32 cellular contexts compared by ENCODE assay signal in genomic region chr3:36393563-36393962, GRCh38. TPM values are rescaled to one million over a fixed set of nuclear protein-coding genes. Genes with fewer than 3 reads are reported as not detected.
A peak's percentile ranks its signal among the peaks of the same experiment; 100 is the strongest.
DNase-seq lines count a peak whose midpoint lies in the region; ATAC-seq, FAIRE-seq and TF ChIP-seq lines count a peak whose summit lies in the region.
"Had no signal": no experiment of that assay in that cellular context is flagged by ENCODE, and none has a peak within 500 bp of the region (broad histone marks: within the 10 kb centered on the region; RNA-seq: fewer than 3 reads in every experiment).

No MANE protein-coding gene starts in this region.

- peaks cover 15% of the 10 kb centered on the region for H3K4me1 Mint-ChIP-seq in CD14-positive monocyte
- peaks cover 47% of the 10 kb centered on the region for H3K4me1 Mint-ChIP-seq in dendritic cell treated with granulocyte-macrophage colony-stimulating factor and Interleukin-4, amounts not matched to agents 40 ng/mL and 50 ng/mL, for 4 days (ENCODE audit: low read depth)
- H3K4me1 Mint-ChIP-seq: activated CD8-positive, alpha-beta memory T cell treated with anti-CD3 and anti-CD28 coated beads, Interleukin-2, amount 10 ng/mL, durations not matched to agents 7 days and 5 days had no signal

- FAIRE-seq in small intestine (lab: Jason Lieb, UNC), result no peak
- FAIRE-seq: D721Med, endometrium, H1, HTR-8/SVneo, pancreas had no signal

- H3K4me3 Mint-ChIP-seq in CD14-positive monocyte, result no peak overlapping the region
- H3K4me3 Mint-ChIP-seq in dendritic cell treated with granulocyte-macrophage colony-stimulating factor and Interleukin-4, amounts not matched to agents 40 ng/mL and 50 ng/mL, for 4 days, result no peak overlapping the region
- H3K4me3 Mint-ChIP-seq: activated CD8-positive, alpha-beta memory T cell treated with anti-CD3 and anti-CD28 coated beads, Interleukin-2, amount 10 ng/mL, durations not matched to agents 7 days and 5 days; nephron progenitor cell had no signal

- intact Hi-C loops in CD14-positive monocyte (cut with micrococcal nuclease), result no loop called here
- intact Hi-C loops in dendritic cell treated with granulocyte-macrophage colony-stimulating factor and Interleukin-4, amounts not matched to agents 40 ng/mL and 50 ng/mL, for 4 days (cut with micrococcal nuclease), result no loop called here
- intact Hi-C loops in left lung (cut with DNase I), result no loop called here
- intact Hi-C loops in esophagus muscularis mucosa (cut with DNase I), result no loop called here

- TF ChIP-seq POLR2A in NB4 (IDR thresholded peaks at IDR 0.05; ENCODE audit: extremely low read depth, insufficient read length) (no peak), esophagus muscularis mucosa (IDR thresholded peaks at IDR 0.05; ENCODE audit: low read depth) (no peak)

- 73 to 89% (median 88%) methylated on average over 1 of the region's 1 CpG for whole genome bisulfite sequencing in small intestine, 3 donors
- WGBS in esophagus muscularis mucosa, result 90% methylated on average over 1 of the region's 1 CpG

- no peaks in the 10 kb centered on the region for H3K27me3 ChIP-seq in left lung
- H3K27me3 ChIP-seq in small intestine (ENCODE audit: control insufficient read depth in 2 of 2, insufficient read depth in 2 of 2, low read length in 2 of 2), result no peaks in the 10 kb centered on the region
- no peaks in the 10 kb centered on the region for H3K27me3 ChIP-seq in esophagus muscularis mucosa
- H3K27me3 ChIP-seq: heart left ventricle, pancreas, right lobe of liver, testis had no signal

- H3K4me3 ChIP-seq in NB4 (ENCODE audit: low read depth, low read length) (no peak overlapping the region), left lung (no peak overlapping the region), small intestine (ENCODE audit: low read depth in 1 of 2, low read length in 2 of 2) (no peak overlapping the region), esophagus muscularis mucosa (no peak overlapping the region)
- H3K4me3 ChIP-seq: heart left ventricle, mucosa of descending colon, pancreas, right lobe of liver, testis had no signal

- H3K36me3 Mint-ChIP-seq in CD14-positive monocyte, result no peaks in the 10 kb centered on the region
- H3K36me3 Mint-ChIP-seq in dendritic cell treated with granulocyte-macrophage colony-stimulating factor and Interleukin-4, amounts not matched to agents 40 ng/mL and 50 ng/mL, for 4 days (ENCODE audit: low read depth), result peaks cover 61% of the 10 kb centered on the region
- H3K36me3 Mint-ChIP-seq: activated CD8-positive, alpha-beta memory T cell treated with anti-CD3 and anti-CD28 coated beads, Interleukin-2, amount 10 ng/mL, durations not matched to agents 7 days and 5 days had no signal

- DNase-seq in CD14-positive monocyte (ENCODE audit: low spot score) (no peak), NB4 (ENCODE audit: low read depth) (peak; percentile 2), left lung (no peak), small intestine (no peak), OCI-M2 (lab: John Stamatoyannopoulos, UW; ENCODE audit: unreplicated experiment) (no peak), pons (ENCODE audit: low spot score) (no peak), esophagus muscularis mucosa (ENCODE audit: extremely low spot score) (no peak)
- DNase-seq: activated CD4-positive, alpha-beta T cell treated with anti-CD3 and anti-CD28 coated beads, Interleukin-2, amount 50 U/mL, for 1 hour; activated CD8-positive, alpha-beta memory T cell treated with anti-CD3 and anti-CD28 coated beads, Interleukin-2, amount 10 ng/mL, durations not matched to agents 7 days and 5 days; activated naive CD4-positive, alpha-beta T cell treated with anti-CD3 and anti-CD28 coated beads, Interleukin-2, amount 50 U/mL, for 16 hours; anterior cingulate cortex; dermis blood vessel endothelial cell; heart left ventricle; KG1; left ventricle myocardium superior; mucosa of descending colon; NCI-H1092; NCI-H187 treated with DMSO at 0.1 percent for 48 hours; NCI-H69; nephron progenitor cell; pancreas; right lobe of liver; SK-N-SH; stimulated activated CD4-positive, alpha-beta T cell treated with anti-CD3 and anti-CD28 coated beads, Interleukin-4, amount 100 ng/mL, for 4 hours; stimulated activated naive CD4-positive, alpha-beta T cell; testis had no signal

- peak; percentile 61 for ATAC-seq in left lung
- ATAC-seq: activated CD8-positive, alpha-beta memory T cell treated with anti-CD3 and anti-CD28 coated beads, Interleukin-2, amount 10 ng/mL, durations not matched to agents 7 days and 5 days; heart left ventricle; left ventricle myocardium superior; mucosa of descending colon; right lobe of liver had no signal

- no peak for TF ChIP-seq EP300 in esophagus muscularis mucosa (IDR thresholded peaks at IDR 0.05)

- no peaks in the 10 kb centered on the region for H3K36me3 ChIP-seq in left lung
- no peaks in the 10 kb centered on the region for H3K36me3 ChIP-seq in small intestine (ENCODE audit: control insufficient read depth in 2 of 2, insufficient read depth in 2 of 2, low read length in 2 of 2)
- no peaks in the 10 kb centered on the region for H3K36me3 ChIP-seq in esophagus muscularis mucosa
- H3K36me3 ChIP-seq: heart left ventricle, pancreas, right lobe of liver had no signal

- H3K27ac Mint-ChIP-seq in CD14-positive monocyte, result peak overlapping the region in 5 of 7 donors; percentile 0 to 66 (median 38)
- H3K27ac Mint-ChIP-seq in dendritic cell treated with granulocyte-macrophage colony-stimulating factor and Interleukin-4, amounts not matched to agents 40 ng/mL and 50 ng/mL, for 4 days, result peak overlapping the region; percentile 16
- H3K27ac Mint-ChIP-seq: activated CD8-positive, alpha-beta memory T cell treated with anti-CD3 and anti-CD28 coated beads, Interleukin-2, amount 10 ng/mL, durations not matched to agents 7 days and 5 days; nephron progenitor cell had no signal

- TF ChIP-seq CTCF in CD14-positive monocyte (IDR thresholded peaks at IDR 0.05), result no peak
- TF ChIP-seq CTCF in NB4 (IDR thresholded peaks at IDR 0.05; ENCODE audit: low read depth, low read length), result no peak
- no peak for TF ChIP-seq CTCF in left lung (IDR thresholded peaks at IDR 0.05)
- TF ChIP-seq CTCF in esophagus muscularis mucosa (IDR thresholded peaks at IDR 0.05), result no peak

- H3K4me1 ChIP-seq in left lung (no peaks in the 10 kb centered on the region), small intestine (ENCODE audit: control insufficient read depth in 2 of 2, insufficient read depth in 1 of 2, low read depth in 1 of 2, low read length in 1 of 2) (no peaks in the 10 kb centered on the region), esophagus muscularis mucosa (no peaks in the 10 kb centered on the region)
- H3K4me1 ChIP-seq: heart left ventricle, pancreas, right lobe of liver, testis had no signal

- H3K27me3 Mint-ChIP-seq in CD14-positive monocyte (ENCODE audit: low read depth in 3 of 3), result no peaks in the 10 kb centered on the region
- no peaks in the 10 kb centered on the region for H3K27me3 Mint-ChIP-seq in dendritic cell treated with granulocyte-macrophage colony-stimulating factor and Interleukin-4, amounts not matched to agents 40 ng/mL and 50 ng/mL, for 4 days
- H3K27me3 Mint-ChIP-seq: activated CD8-positive, alpha-beta memory T cell treated with anti-CD3 and anti-CD28 coated beads, Interleukin-2, amount 10 ng/mL, durations not matched to agents 7 days and 5 days had no signal

- H3K9me3 ChIP-seq in left lung, result no peaks in the 10 kb centered on the region
- H3K9me3 ChIP-seq in small intestine (ENCODE audit: control insufficient read depth, low read depth), result no peaks in the 10 kb centered on the region
- no peaks in the 10 kb centered on the region for H3K9me3 ChIP-seq in esophagus muscularis mucosa
- H3K9me3 ChIP-seq: heart left ventricle, mucosa of descending colon, pancreas, right lobe of liver, SK-N-SH, testis had no signal

- H3K9me3 Mint-ChIP-seq in CD14-positive monocyte, result peaks cover 0 to 6% (median 0%) of the 10 kb centered on the region in 7 donors
- H3K9me3 Mint-ChIP-seq in dendritic cell treated with granulocyte-macrophage colony-stimulating factor and Interleukin-4, amounts not matched to agents 40 ng/mL and 50 ng/mL, for 4 days, result no peaks in the 10 kb centered on the region
- H3K9me3 Mint-ChIP-seq: nephron progenitor cell had no signal

- H3K27ac ChIP-seq in left lung (no peak overlapping the region), small intestine (ENCODE audit: low read depth in 1 of 2, low read length in 1 of 2) (no peak overlapping the region), esophagus muscularis mucosa (replicated peaks in 1 of 4) (no peak overlapping the region)
- H3K27ac ChIP-seq: C4-2B, heart left ventricle, pancreas, right lobe of liver, testis had no signal

RNA-seq across cellular contexts. Expression of gene STAC, which starts 13.3 kb away (rescaled TPM):
- polyA plus RNA-seq in CD14-positive monocyte (under 1 TPM; 0.10 to 0.40 TPM), small intestine (1 to 10 TPM in 1 of 3 donors, not detected in 2; 1.1 TPM)
- total RNA-seq in left lung (10 to 100 TPM; 14.3 to 16.7 TPM), esophagus muscularis mucosa (10 to 100 TPM in 1 of 4 donors, 1 to 10 TPM in 3; 7.1 to 11.9 (median 8.0) TPM)
- total RNA-seq: activated CD8-positive, alpha-beta memory T cell treated with anti-CD3 and anti-CD28 coated beads, Interleukin-2, amount 10 ng/mL, durations not matched to agents 7 days and 5 days had no signal
